In the genomic region with DNA sequence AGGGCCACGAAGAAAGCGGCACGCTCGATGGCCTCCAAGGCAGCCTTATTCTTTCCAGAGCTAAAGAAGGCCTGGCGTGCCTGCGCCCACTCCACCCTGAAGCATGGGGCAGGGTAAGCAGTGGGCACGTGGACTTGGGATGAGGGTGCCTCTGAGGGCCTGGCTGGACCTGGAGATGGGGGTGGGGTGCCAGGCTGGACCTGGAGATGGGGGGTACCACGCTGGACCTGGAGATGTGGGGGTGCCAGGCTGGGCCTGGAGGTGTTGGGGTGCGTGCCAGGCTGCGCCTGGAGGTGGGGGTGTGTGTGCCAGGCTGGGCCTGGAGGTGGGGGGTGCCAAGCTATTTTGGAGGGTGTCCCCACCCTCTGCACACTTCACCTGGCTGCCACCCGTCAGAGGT, we compare ENCODE assay signal across 29 cellular contexts. TPM values are rescaled to one million over a fixed set of nuclear protein-coding genes. Genes with fewer than 3 reads are reported as not detected.
"Had no signal": no experiment of that assay in that cellular context is flagged by ENCODE, and none has a peak within 500 bp of the region (broad histone marks: within the 10 kb centered on the region; RNA-seq: fewer than 3 reads in every experiment).

No MANE protein-coding gene starts in this region.

- H3K9me3 ChIP-seq: colonic mucosa, gastrocnemius medialis, pancreas, spleen, suprapubic skin, transverse colon, upper lobe of right lung, uterus had no signal

- H3K27me3 ChIP-seq: colonic mucosa, gastrocnemius medialis, hepatocyte, pancreas, suprapubic skin, transverse colon, upper lobe of right lung, uterus had no signal

- ATAC-seq: esophagus mucosa; gastrocnemius medialis; left lobe of liver; naive thymus-derived CD8-positive, alpha-beta T cell; pancreas; stimulated activated memory B cell treated with anti-CD40 and anti-IgM and Interleukin-4, amounts not matched to agents 10 μg/mL and 1 μg/mL and 100 μg/mL, for 72 hours; upper lobe of right lung had no signal

- H3K27ac ChIP-seq: colonic mucosa, epithelial cell of prostate, hepatocyte, pancreas, skin epidermis, spleen, suprapubic skin, transverse colon, upper lobe of right lung, uterus had no signal

- H3K36me3 ChIP-seq: colonic mucosa, transverse colon, upper lobe of right lung, uterus had no signal

- H3K4me1 ChIP-seq: colonic mucosa, uterus had no signal

- DNase-seq: colonic mucosa; effector CD8-positive, alpha-beta T cell; endodermal cell; foreskin fibroblast; gastrocnemius medialis; head of caudate nucleus; kidney; mammary epithelial cell; naive thymus-derived CD8-positive, alpha-beta T cell; nephron progenitor cell; occipital lobe; spleen; stimulated activated CD4-positive, alpha-beta T cell treated with anti-CD3 and anti-CD28 coated beads, Interleukin-4, amount 100 ng/mL, for 4 hours; transverse colon; upper lobe of right lung; uterus had no signal

- H3K4me3 ChIP-seq: colonic mucosa, gastrocnemius medialis, hepatocyte, pancreas, skin epidermis, spleen, suprapubic skin, transverse colon, upper lobe of right lung, uterus had no signal

RNA-seq across cellular contexts. Expression of gene SYCE3, which starts 10.2 kb away (rescaled TPM):
- total RNA-seq: chondrocyte; colonic mucosa; esophagus mucosa; gastrocnemius medialis; hepatocyte; kidney; mammary epithelial cell; mesenteric fat pad; myocyte; naive thymus-derived CD8-positive, alpha-beta T cell; occipital lobe; progenitor cell of endocrine pancreas; suprapubic skin; transverse colon; upper lobe of right lung; uterus had no signal

RNA-seq across cellular contexts. Expression of gene KLHDC7B, which starts 27.3 kb away (rescaled TPM):
- total RNA-seq: endodermal cell, gastrocnemius medialis, glomerular endothelial cell, myocyte, occipital lobe, progenitor cell of endocrine pancreas, uterus had no signal
